7 cellular contexts compared by ENCODE assay signal in the genomic region with DNA sequence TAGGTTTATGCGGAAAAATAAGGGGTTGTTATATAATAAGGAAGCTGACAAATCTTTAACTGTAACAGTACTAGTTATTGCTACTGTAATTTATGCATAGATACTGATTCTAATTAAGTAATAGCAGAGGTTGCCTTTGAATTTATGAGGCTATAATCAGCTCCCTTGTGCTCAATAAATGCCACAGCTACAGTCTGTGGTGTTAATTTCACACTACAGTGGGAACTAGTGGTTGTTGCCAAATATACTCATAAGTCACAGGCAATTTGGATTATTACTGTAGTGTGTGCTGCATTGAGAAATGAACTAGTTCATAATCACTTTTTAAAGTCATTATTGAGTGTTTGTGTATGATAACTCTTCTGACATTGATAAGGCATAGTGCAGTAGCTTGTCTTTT.
"Had no signal": no experiment of that assay in that cellular context is flagged by ENCODE, and none has a peak within 500 bp of the region (broad histone marks: within the 10 kb centered on the region; RNA-seq: fewer than 3 reads in every experiment).

No MANE protein-coding gene starts in this region.

- H3K4me3 ChIP-seq: GM23338, K562 had no signal

- DNase-seq: H9, HCEC 1CT, HFFc6, IMR-90, KG1 had no signal

- ATAC-seq: GM23338, K562 had no signal

- H3K4me2 ChIP-seq: GM23338 had no signal
